In the genomic region with DNA sequence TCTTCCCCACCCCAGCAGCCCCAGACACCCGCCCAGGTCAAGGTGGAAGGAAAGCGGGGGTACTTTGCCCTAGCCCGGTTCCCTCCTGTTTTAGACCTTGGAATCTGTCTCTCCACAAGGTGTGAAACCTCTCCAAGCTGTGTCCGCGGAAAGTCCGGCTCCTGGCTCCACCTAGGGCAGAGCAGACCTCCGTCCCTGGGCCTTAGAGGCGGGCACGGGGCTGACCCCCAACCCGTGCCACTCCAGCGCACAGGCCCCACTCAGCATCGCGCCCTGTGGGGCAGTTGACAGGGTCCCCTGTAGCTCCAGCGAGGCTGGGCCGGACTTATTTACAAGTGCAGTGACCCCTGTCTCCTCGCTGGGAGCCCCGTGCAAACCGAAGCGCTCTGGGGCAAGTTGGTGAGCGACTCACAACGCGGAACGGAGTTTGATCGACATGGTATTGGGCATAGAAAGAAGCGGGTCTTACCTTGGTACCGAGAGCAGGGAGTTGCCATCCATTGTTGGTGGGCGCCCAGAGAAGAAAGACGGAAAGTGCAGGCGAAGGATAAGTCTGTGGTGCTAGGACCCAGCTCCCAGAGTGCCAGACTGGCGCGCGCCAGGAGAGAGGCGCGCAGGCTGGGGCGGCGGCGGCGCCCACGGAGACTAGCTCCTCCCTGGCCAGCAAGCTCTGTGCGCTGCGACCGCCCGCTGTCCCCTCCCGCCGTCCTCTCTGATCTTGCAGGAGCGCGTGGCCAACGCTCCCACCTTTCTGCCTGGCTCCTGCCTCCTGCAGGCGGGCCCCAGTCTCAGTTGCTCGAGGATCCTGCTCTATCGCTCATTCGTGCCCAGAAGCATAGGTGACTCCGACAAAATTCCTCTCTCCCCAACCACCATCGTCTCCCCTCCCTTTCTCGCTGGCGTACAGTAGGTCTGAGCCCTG, we compare ENCODE assay signal across 15 cellular contexts. TPM values are rescaled to one million over a fixed set of nuclear protein-coding genes. Genes with fewer than 3 reads are reported as not detected.
DNase-seq lines count a peak whose midpoint lies in the region; ATAC-seq and TF ChIP-seq lines count a peak whose summit lies in the region.
"Had no signal": no experiment of that assay in that cellular context is flagged by ENCODE, and none has a peak within 500 bp of the region (broad histone marks: within the 10 kb centered on the region; RNA-seq: fewer than 3 reads in every experiment).

SPHKAP (minus strand) TSS at position 590 of the 922 bp plus-strand sequence; CDS start at position 501, 89 bp downstream.

- TF ChIP-seq CTCF in smooth muscle cell (IDR thresholded peaks at IDR 0.05; ENCODE audit: borderline replicate concordance, insufficient read depth, poor library complexity, severe bottlenecking) = no peak

- no peaks in the 10 kb centered on the region for H3K9me3 ChIP-seq in smooth muscle cell (replicated peaks; ENCODE audit: low read depth)

- H3K9ac ChIP-seq in smooth muscle cell (ENCODE audit: low read depth) = no peak within 1 kb of the TSS

- H3K27ac ChIP-seq in smooth muscle cell (ENCODE audit: low read depth) = no peak within 1 kb of the TSS

- H2AFZ ChIP-seq in smooth muscle cell (ENCODE audit: low read depth) = no peak within 1 kb of the TSS

- H3K4me2 ChIP-seq in smooth muscle cell = peak within 1 kb of the TSS; percentile 71

- no peaks in the 10 kb centered on the region for H4K20me1 ChIP-seq in smooth muscle cell (ENCODE audit: low read depth)

- 3% methylated on average over 52 of the region's 56 CpGs for WGBS in smooth muscle cell (ENCODE audit: low lambda C conversion rate)

- ATAC-seq in HG02852 (IDR thresholded peaks at IDR 0.05; ENCODE audit: unreplicated experiment) = no peak
- no peak for ATAC-seq in GM21381 (IDR thresholded peaks at IDR 0.05; ENCODE audit: unreplicated experiment)
- ATAC-seq: activated T-cell treated with anti-CD3 and anti-CD28 coated beads, Interleukin-2, amount 50 U/mL, for 72 hours had no signal

- H3K36me3 ChIP-seq in smooth muscle cell (ENCODE audit: low read depth) = no peaks in the 10 kb centered on the region

- H3K4me1 ChIP-seq in smooth muscle cell (ENCODE audit: low read depth) = no peaks in the 10 kb centered on the region

- DNase-seq in DMS153 (lab: John Stamatoyannopoulos, UW) (peak; percentile 35), DMS153 treated with DMSO at 0.1 percent for 48 hours (lab: John Stamatoyannopoulos, UW; ENCODE audit: unreplicated experiment) (no peak), astrocyte of the hippocampus (ENCODE audit: low read depth, low spot score) (peak; percentile 13), smooth muscle cell (lab: John Stamatoyannopoulos, UW; ENCODE audit: unreplicated experiment) (no peak), NCI-H526 (lab: John Stamatoyannopoulos, UW) (no peak)
- DNase-seq: activated T-cell treated with anti-CD3 and anti-CD28 coated beads, Interleukin-2, amount 50 U/mL, for 72 hours; GF-D8; T1000 had no signal

- H3F3A ChIP-seq in smooth muscle cell (ENCODE audit: low read depth) = no peaks in the 10 kb centered on the region

- H3K27me3 ChIP-seq in smooth muscle cell (ENCODE audit: low read depth) = peaks cover 61% of the 10 kb centered on the region

- no peaks in the 10 kb centered on the region for H3K79me2 ChIP-seq in smooth muscle cell (ENCODE audit: low read depth)

- H3K4me3 ChIP-seq in iPS-11a (ENCODE audit: low read depth, low read length) (peak within 1 kb of the TSS; percentile 48), smooth muscle cell (peak within 1 kb of the TSS; percentile 21)

RNA-seq across cellular contexts. Expression of gene SPHKAP, which starts in this region (rescaled TPM):
- not detected in 2 replicates for total RNA-seq in smooth muscle cell
- polyA plus RNA-seq in smooth muscle cell = not detected in 2 replicates
- total RNA-seq: A172; activated T-cell treated with anti-CD3 and anti-CD28 coated beads, Interleukin-2, amount 50 U/mL, for 72 hours; glomerular endothelial cell; myocyte; subcutaneous adipose tissue had no signal

Comparison
In these comparisons a context has a peak if more than half of its experiments do, and no peak if none do; other contexts are left out.
1. DNase-seq: peak in DMS153 (single experiment) and astrocyte of the hippocampus (single experiment); none in DMS153 treated with DMSO at 0.1 percent for 48 hours (single experiment), smooth muscle cell (single experiment) and NCI-H526 (0 of 2).